ENCODE assay signal across 1 cellular context in genomic region chr17:57902800-57903759, GRCh38.
TF ChIP-seq lines count a peak whose summit lies in the region.

No MANE protein-coding gene starts in this region.

TF ChIP-seq in HepG2, 621 proteins besides CTCF, POLR2A, EP300 and RAD21 (continued from another document and continues in another):
- 0 out of 2 replicates have a peak, but pooled peaks have one; percentile 56 for TF ChIP-seq ZNF512B (CRISPR knock-in tag; IDR thresholded peaks at IDR 0.05; ENCODE audit: borderline replicate concordance)
- TF ChIP-seq, protein P1, sequence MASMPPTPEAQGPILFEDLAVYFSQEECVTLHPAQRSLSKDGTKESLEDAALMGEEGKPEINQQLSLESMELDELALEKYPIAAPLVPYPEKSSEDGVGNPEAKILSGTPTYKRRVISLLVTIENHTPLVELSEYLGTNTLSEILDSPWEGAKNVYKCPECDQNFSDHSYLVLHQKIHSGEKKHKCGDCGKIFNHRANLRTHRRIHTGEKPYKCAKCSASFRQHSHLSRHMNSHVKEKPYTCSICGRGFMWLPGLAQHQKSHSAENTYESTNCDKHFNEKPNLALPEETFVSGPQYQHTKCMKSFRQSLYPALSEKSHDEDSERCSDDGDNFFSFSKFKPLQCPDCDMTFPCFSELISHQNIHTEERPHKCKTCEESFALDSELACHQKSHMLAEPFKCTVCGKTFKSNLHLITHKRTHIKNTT (CRISPR knock-in tag; IDR thresholded peaks at IDR 0.05) = no peak
- TF ChIP-seq, protein P2, sequence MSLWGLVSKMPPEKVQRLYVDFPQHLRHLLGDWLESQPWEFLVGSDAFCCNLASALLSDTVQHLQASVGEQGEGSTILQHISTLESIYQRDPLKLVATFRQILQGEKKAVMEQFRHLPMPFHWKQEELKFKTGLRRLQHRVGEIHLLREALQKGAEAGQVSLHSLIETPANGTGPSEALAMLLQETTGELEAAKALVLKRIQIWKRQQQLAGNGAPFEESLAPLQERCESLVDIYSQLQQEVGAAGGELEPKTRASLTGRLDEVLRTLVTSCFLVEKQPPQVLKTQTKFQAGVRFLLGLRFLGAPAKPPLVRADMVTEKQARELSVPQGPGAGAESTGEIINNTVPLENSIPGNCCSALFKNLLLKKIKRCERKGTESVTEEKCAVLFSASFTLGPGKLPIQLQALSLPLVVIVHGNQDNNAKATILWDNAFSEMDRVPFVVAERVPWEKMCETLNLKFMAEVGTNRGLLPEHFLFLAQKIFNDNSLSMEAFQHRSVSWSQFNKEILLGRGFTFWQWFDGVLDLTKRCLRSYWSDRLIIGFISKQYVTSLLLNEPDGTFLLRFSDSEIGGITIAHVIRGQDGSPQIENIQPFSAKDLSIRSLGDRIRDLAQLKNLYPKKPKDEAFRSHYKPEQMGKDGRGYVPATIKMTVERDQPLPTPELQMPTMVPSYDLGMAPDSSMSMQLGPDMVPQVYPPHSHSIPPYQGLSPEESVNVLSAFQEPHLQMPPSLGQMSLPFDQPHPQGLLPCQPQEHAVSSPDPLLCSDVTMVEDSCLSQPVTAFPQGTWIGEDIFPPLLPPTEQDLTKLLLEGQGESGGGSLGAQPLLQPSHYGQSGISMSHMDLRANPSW (CRISPR knock-in tag; IDR thresholded peaks at IDR 0.05; ENCODE audit: borderline replicate concordance) = no peak
- no peak; the same call in 1 of the 2 replicates for TF ChIP-seq LBX2 (CRISPR knock-in tag; IDR thresholded peaks at IDR 0.05; ENCODE audit: borderline replicate concordance)
- TF ChIP-seq NFKB2 (CRISPR knock-in tag; IDR thresholded peaks at IDR 0.05; ENCODE audit: borderline replicate concordance) = no peak; the same call in 1 of the 2 replicates
- peak; percentile 46; the same call in 1 of the 2 replicates for TF ChIP-seq TFDP1 (CRISPR knock-in tag; IDR thresholded peaks at IDR 0.05; ENCODE audit: borderline replicate concordance)
- no peak for TF ChIP-seq ZNF720 (CRISPR knock-in tag; IDR thresholded peaks at IDR 0.05)
- TF ChIP-seq ZNF878 (CRISPR knock-in tag; IDR thresholded peaks at IDR 0.05) = no peak
- TF ChIP-seq ZNF101 (CRISPR knock-in tag; IDR thresholded peaks at IDR 0.05; ENCODE audit: borderline replicate concordance, low read depth) = no peak
- TF ChIP-seq ZNF274 (CRISPR knock-in tag; IDR thresholded peaks at IDR 0.05) = 0 out of 2 replicates have a peak, but pooled peaks have one; percentile 56
- peak; percentile 87; the same call in 1 of the 2 replicates for TF ChIP-seq ZNF788 (CRISPR knock-in tag; IDR thresholded peaks at IDR 0.05; ENCODE audit: borderline replicate concordance)
- peak; percentile 30 for TF ChIP-seq HNRNPLL (IDR thresholded peaks at IDR 0.05; ENCODE audit: low read depth, low read length, poor library complexity, severe bottlenecking)
- no peak for TF ChIP-seq ZFP41 (CRISPR knock-in tag; IDR thresholded peaks at IDR 0.05; ENCODE audit: borderline replicate concordance)
- peak; percentile 47; the same call in 1 of the 2 replicates for TF ChIP-seq DPF2 (CRISPR knock-in tag; IDR thresholded peaks at IDR 0.05; ENCODE audit: borderline replicate concordance, low read depth)
- TF ChIP-seq HNRNPH1 (optimal IDR thresholded peaks at IDR 0.05; ENCODE audit: low read depth, low read length) = no peak
- no peak for TF ChIP-seq ZNF577 (CRISPR knock-in tag; IDR thresholded peaks at IDR 0.05; ENCODE audit: borderline replicate concordance, low read depth)
- TF ChIP-seq IRF2 (CRISPR knock-in tag; IDR thresholded peaks at IDR 0.05) = peak; percentile 85; the same call in 1 of the 2 replicates
- peak; percentile 77; the same call in 1 of the 2 replicates for TF ChIP-seq ZNF430 (CRISPR knock-in tag; IDR thresholded peaks at IDR 0.05)
- no peak for TF ChIP-seq ZIK1 (CRISPR knock-in tag; IDR thresholded peaks at IDR 0.05; ENCODE audit: borderline replicate concordance, low read depth)
- TF ChIP-seq TGIF2 (CRISPR knock-in tag; IDR thresholded peaks at IDR 0.05) = 0 out of 2 replicates have a peak, but pooled peaks have one; percentile 54
- TF ChIP-seq ETV6 (CRISPR knock-in tag; conservative IDR thresholded peaks at IDR 0.05) = peak; percentile 79; the same call in 1 of the 2 replicates
- no peak for TF ChIP-seq WIZ (CRISPR knock-in tag; IDR thresholded peaks at IDR 0.05)
- TF ChIP-seq, protein P3, sequence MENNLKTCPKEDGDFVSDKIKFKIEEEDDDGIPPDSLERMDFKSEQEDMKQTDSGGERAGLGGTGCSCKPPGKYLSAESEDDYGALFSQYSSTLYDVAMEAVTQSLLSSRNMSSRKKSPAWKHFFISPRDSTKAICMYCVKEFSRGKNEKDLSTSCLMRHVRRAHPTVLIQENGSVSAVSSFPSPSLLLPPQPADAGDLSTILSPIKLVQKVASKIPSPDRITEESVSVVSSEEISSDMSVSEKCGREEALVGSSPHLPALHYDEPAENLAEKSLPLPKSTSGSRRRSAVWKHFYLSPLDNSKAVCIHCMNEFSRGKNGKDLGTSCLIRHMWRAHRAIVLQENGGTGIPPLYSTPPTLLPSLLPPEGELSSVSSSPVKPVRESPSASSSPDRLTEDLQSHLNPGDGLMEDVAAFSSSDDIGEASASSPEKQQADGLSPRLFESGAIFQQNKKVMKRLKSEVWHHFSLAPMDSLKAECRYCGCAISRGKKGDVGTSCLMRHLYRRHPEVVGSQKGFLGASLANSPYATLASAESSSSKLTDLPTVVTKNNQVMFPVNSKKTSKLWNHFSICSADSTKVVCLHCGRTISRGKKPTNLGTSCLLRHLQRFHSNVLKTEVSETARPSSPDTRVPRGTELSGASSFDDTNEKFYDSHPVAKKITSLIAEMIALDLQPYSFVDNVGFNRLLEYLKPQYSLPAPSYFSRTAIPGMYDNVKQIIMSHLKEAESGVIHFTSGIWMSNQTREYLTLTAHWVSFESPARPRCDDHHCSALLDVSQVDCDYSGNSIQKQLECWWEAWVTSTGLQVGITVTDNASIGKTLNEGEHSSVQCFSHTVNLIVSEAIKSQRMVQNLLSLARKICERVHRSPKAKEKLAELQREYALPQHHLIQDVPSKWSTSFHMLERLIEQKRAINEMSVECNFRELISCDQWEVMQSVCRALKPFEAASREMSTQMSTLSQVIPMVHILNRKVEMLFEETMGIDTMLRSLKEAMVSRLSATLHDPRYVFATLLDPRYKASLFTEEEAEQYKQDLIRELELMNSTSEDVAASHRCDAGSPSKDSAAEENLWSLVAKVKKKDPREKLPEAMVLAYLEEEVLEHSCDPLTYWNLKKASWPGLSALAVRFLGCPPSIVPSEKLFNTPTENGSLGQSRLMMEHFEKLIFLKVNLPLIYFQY (CRISPR knock-in tag; IDR thresholded peaks at IDR 0.05; ENCODE audit: borderline replicate concordance) = peak; percentile 86
- no peak for TF ChIP-seq ZNF552 (CRISPR knock-in tag; IDR thresholded peaks at IDR 0.05; ENCODE audit: borderline replicate concordance)
- no peak for TF ChIP-seq NPAS2 (CRISPR knock-in tag; IDR thresholded peaks at IDR 0.05; ENCODE audit: borderline replicate concordance)
- no peak for TF ChIP-seq MTA3 (CRISPR knock-in tag; IDR thresholded peaks at IDR 0.05)
- TF ChIP-seq RXRB (CRISPR knock-in tag; IDR thresholded peaks at IDR 0.05; ENCODE audit: borderline replicate concordance) = peak; percentile 91
- TF ChIP-seq, protein P4, sequence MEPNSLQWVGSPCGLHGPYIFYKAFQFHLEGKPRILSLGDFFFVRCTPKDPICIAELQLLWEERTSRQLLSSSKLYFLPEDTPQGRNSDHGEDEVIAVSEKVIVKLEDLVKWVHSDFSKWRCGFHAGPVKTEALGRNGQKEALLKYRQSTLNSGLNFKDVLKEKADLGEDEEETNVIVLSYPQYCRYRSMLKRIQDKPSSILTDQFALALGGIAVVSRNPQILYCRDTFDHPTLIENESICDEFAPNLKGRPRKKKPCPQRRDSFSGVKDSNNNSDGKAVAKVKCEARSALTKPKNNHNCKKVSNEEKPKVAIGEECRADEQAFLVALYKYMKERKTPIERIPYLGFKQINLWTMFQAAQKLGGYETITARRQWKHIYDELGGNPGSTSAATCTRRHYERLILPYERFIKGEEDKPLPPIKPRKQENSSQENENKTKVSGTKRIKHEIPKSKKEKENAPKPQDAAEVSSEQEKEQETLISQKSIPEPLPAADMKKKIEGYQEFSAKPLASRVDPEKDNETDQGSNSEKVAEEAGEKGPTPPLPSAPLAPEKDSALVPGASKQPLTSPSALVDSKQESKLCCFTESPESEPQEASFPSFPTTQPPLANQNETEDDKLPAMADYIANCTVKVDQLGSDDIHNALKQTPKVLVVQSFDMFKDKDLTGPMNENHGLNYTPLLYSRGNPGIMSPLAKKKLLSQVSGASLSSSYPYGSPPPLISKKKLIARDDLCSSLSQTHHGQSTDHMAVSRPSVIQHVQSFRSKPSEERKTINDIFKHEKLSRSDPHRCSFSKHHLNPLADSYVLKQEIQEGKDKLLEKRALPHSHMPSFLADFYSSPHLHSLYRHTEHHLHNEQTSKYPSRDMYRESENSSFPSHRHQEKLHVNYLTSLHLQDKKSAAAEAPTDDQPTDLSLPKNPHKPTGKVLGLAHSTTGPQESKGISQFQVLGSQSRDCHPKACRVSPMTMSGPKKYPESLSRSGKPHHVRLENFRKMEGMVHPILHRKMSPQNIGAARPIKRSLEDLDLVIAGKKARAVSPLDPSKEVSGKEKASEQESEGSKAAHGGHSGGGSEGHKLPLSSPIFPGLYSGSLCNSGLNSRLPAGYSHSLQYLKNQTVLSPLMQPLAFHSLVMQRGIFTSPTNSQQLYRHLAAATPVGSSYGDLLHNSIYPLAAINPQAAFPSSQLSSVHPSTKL (CRISPR knock-in tag; IDR thresholded peaks at IDR 0.05) = peak; percentile 96
- peak; percentile 97 for TF ChIP-seq ZNF644 (CRISPR knock-in tag; IDR thresholded peaks at IDR 0.05; ENCODE audit: low read depth)
- peak; percentile 91 for TF ChIP-seq SMAD3 (CRISPR knock-in tag; IDR thresholded peaks at IDR 0.05)
- TF ChIP-seq KDM2A (CRISPR knock-in tag; IDR thresholded peaks at IDR 0.05; ENCODE audit: borderline replicate concordance, low read depth) = peak; percentile 69
- no peak for TF ChIP-seq TCF12 (IDR thresholded peaks at IDR 0.05)
- TF ChIP-seq TCF12 (CRISPR knock-in tag; IDR thresholded peaks at IDR 0.05) = no peak
- peak; percentile 34; the same call in 1 of the 2 replicates for TF ChIP-seq FOXJ3 (CRISPR knock-in tag; IDR thresholded peaks at IDR 0.05; ENCODE audit: borderline replicate concordance)
- TF ChIP-seq SIN3A (IDR thresholded peaks at IDR 0.05; ENCODE audit: borderline replicate concordance, low read depth, low read length) = 0 out of 2 replicates have a peak, but pooled peaks have one; percentile 53
- peak; percentile 48; the same call in 1 of the 2 replicates for TF ChIP-seq ZNF543 (CRISPR knock-in tag; IDR thresholded peaks at IDR 0.05)
- no peak for TF ChIP-seq DNMT1 (CRISPR knock-in tag; IDR thresholded peaks at IDR 0.05)
- TF ChIP-seq GATAD1 (CRISPR knock-in tag; IDR thresholded peaks at IDR 0.05) = peak; percentile 78
- peak; percentile 89 for TF ChIP-seq KDM3A (CRISPR knock-in tag; IDR thresholded peaks at IDR 0.05; ENCODE audit: low read depth)
- TF ChIP-seq SRY (CRISPR knock-in tag; IDR thresholded peaks at IDR 0.05) = no peak
- TF ChIP-seq EED (CRISPR knock-in tag; IDR thresholded peaks at IDR 0.05) = peak; percentile 64; the same call in 1 of the 2 replicates
- no peak for TF ChIP-seq ZNF850 (CRISPR knock-in tag; conservative IDR thresholded peaks at IDR 0.05)
- peak; percentile 74 for TF ChIP-seq POLR2G (IDR thresholded peaks at IDR 0.05; ENCODE audit: low read depth, low read length)
